In genomic region chr17:75033346-75034235, GRCh38 we compare ENCODE assay signal across 1 cellular context.
TF ChIP-seq lines count a peak whose summit lies in the region.

No MANE protein-coding gene starts in this region.

TF ChIP-seq in H1, 55 proteins besides CTCF, POLR2A, EP300 and RAD21:
- TF ChIP-seq SIRT6 (IDR thresholded peaks at IDR 0.05; ENCODE audit: low read length) = no peak
- no peak for TF ChIP-seq CHD2 (IDR thresholded peaks at IDR 0.05; ENCODE audit: low read length)
- TF ChIP-seq TBP (IDR thresholded peaks at IDR 0.05; ENCODE audit: low read depth, low read length) = peak; percentile 99
- peak; percentile 56 for TF ChIP-seq CREB1 (IDR thresholded peaks at IDR 0.05)
- no peak for TF ChIP-seq MAFK (IDR thresholded peaks at IDR 0.05; ENCODE audit: low read depth, low read length)
- TF ChIP-seq BCL11A (IDR thresholded peaks at IDR 0.05; ENCODE audit: low read depth in 2 of 2, low read length in 2 of 2) = no peak
- TF ChIP-seq SIX5 (IDR thresholded peaks at IDR 0.05; ENCODE audit: low read depth, low read length) = no peak
- TF ChIP-seq ZNF274 (IDR thresholded peaks at IDR 0.05; ENCODE audit: borderline replicate concordance, extremely low read depth, low read length) = no peak
- TF ChIP-seq TAF7 (optimal IDR thresholded peaks at IDR 0.05; ENCODE audit: borderline replicate concordance, low read depth, low read length) = peak; percentile 34
- peak; percentile 11; the same call in 1 of the 2 replicates for TF ChIP-seq PHF8 (conservative IDR thresholded peaks at IDR 0.05; ENCODE audit: low read depth, low read length)
- no peak for TF ChIP-seq JUND (IDR thresholded peaks at IDR 0.05; ENCODE audit: low read length)
- TF ChIP-seq, protein P1, sequence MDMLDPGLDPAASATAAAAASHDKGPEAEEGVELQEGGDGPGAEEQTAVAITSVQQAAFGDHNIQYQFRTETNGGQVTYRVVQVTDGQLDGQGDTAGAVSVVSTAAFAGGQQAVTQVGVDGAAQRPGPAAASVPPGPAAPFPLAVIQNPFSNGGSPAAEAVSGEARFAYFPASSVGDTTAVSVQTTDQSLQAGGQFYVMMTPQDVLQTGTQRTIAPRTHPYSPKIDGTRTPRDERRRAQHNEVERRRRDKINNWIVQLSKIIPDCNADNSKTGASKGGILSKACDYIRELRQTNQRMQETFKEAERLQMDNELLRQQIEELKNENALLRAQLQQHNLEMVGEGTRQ (IDR thresholded peaks at IDR 0.05; ENCODE audit: low read length) = no peak; the same call in 1 of the 2 replicates
- no peak for TF ChIP-seq EZH2 (IDR thresholded peaks at IDR 0.05; ENCODE audit: low read depth, low read length, severe bottlenecking)
- no peak for TF ChIP-seq SUZ12 (IDR thresholded peaks at IDR 0.05; ENCODE audit: low read length)
- TF ChIP-seq TEAD4 (IDR thresholded peaks at IDR 0.05; ENCODE audit: low read depth, low read length) = peak; percentile 85
- 0 out of 2 replicates have a peak, but pooled peaks have one; percentile 8 for TF ChIP-seq TAF1 (IDR thresholded peaks at IDR 0.05; ENCODE audit: low read depth, low read length)
- TF ChIP-seq KDM5A (IDR thresholded peaks at IDR 0.05; ENCODE audit: low read length) = no peak
- 0 out of 2 replicates have a peak, but pooled peaks have one; percentile 43 for TF ChIP-seq EGR1 (IDR thresholded peaks at IDR 0.05; ENCODE audit: borderline replicate concordance, low read depth, low read length)
- no peak for TF ChIP-seq HDAC6 (IDR thresholded peaks at IDR 0.05; ENCODE audit: low read depth, low read length)
- TF ChIP-seq RNF2 (IDR thresholded peaks at IDR 0.05; ENCODE audit: borderline replicate concordance, low read depth, low read length, missing control alignments, poor library complexity, severe bottlenecking) = no peak
- TF ChIP-seq SP1 (IDR thresholded peaks at IDR 0.05; ENCODE audit: low read depth, low read length) = peak; percentile 51; the same call in 1 of the 2 replicates
- no peak for TF ChIP-seq SP2 (IDR thresholded peaks at IDR 0.05; ENCODE audit: low read length)
- 0 out of 2 replicates have a peak, but pooled peaks have one; percentile 46 for TF ChIP-seq TCF12 (IDR thresholded peaks at IDR 0.05; ENCODE audit: low read depth, low read length)
- peak; percentile 99 for TF ChIP-seq RBBP5 (IDR thresholded peaks at IDR 0.05; ENCODE audit: borderline replicate concordance, low read depth, low read length)
- no peak for TF ChIP-seq SRF (IDR thresholded peaks at IDR 0.05; ENCODE audit: low read depth, low read length)
- TF ChIP-seq KDM4A (IDR thresholded peaks at IDR 0.05; ENCODE audit: low read depth, low read length, severe bottlenecking) = no peak
- TF ChIP-seq BRCA1 (IDR thresholded peaks at IDR 0.05; ENCODE audit: low read depth, low read length) = no peak
- TF ChIP-seq KDM1A (IDR thresholded peaks at IDR 0.05; ENCODE audit: borderline replicate concordance, low read length) = no peak
- peak; percentile 37; the same call in 1 of the 2 replicates for TF ChIP-seq BACH1 (IDR thresholded peaks at IDR 0.05; ENCODE audit: low read length)
- TF ChIP-seq ATF2 (IDR thresholded peaks at IDR 0.05; ENCODE audit: low read length) = no peak
- TF ChIP-seq JUN (IDR thresholded peaks at IDR 0.05; ENCODE audit: low read depth, low read length) = no peak
- no peak for TF ChIP-seq CHD7 (IDR thresholded peaks at IDR 0.05; ENCODE audit: insufficient replicate concordance, low read length)
- no peak for TF ChIP-seq CBX8 (IDR thresholded peaks at IDR 0.05; ENCODE audit: borderline replicate concordance, low read depth, low read length)
- TF ChIP-seq SAP30 (IDR thresholded peaks at IDR 0.05; ENCODE audit: insufficient read depth, insufficient replicate concordance, low read length) = no peak
- TF ChIP-seq YY1 (IDR thresholded peaks at IDR 0.05; ENCODE audit: low read depth, low read length) = no peak
- 0 out of 2 replicates have a peak, but pooled peaks have one; percentile 23 for TF ChIP-seq POU5F1 (IDR thresholded peaks at IDR 0.05; ENCODE audit: low read depth, low read length)
- no peak for TF ChIP-seq POLR2AphosphoS5 (IDR thresholded peaks at IDR 0.05; ENCODE audit: low read depth, low read length)
- TF ChIP-seq CTBP2 (IDR thresholded peaks at IDR 0.05; ENCODE audit: borderline replicate concordance, insufficient read depth, insufficient read length, low read length) = peak; percentile 29
- no peak for TF ChIP-seq HDAC2 (IDR thresholded peaks at IDR 0.05; ENCODE audit: borderline replicate concordance in 1 of 2, low read depth in 2 of 2, low read length in 2 of 2)
- TF ChIP-seq, protein P2, sequence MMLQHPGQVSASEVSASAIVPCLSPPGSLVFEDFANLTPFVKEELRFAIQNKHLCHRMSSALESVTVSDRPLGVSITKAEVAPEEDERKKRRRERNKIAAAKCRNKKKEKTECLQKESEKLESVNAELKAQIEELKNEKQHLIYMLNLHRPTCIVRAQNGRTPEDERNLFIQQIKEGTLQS (IDR thresholded peaks at IDR 0.05; ENCODE audit: insufficient read depth, low read depth, low read length) = no peak
- peak; percentile 95 for TF ChIP-seq ASH2L (IDR thresholded peaks at IDR 0.05; ENCODE audit: low read length)
- peak; percentile 44; the same call in 1 of the 2 replicates for TF ChIP-seq NRF1 (IDR thresholded peaks at IDR 0.05; ENCODE audit: low read depth, low read length)
- TF ChIP-seq, protein P3, sequence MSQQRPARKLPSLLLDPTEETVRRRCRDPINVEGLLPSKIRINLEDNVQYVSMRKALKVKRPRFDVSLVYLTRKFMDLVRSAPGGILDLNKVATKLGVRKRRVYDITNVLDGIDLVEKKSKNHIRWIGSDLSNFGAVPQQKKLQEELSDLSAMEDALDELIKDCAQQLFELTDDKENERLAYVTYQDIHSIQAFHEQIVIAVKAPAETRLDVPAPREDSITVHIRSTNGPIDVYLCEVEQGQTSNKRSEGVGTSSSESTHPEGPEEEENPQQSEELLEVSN (IDR thresholded peaks at IDR 0.05) = peak; percentile 59
- TF ChIP-seq CEBPB (IDR thresholded peaks at IDR 0.05; ENCODE audit: low read depth, low read length) = no peak; the same call in 1 of the 2 replicates
- TF ChIP-seq RXRA (IDR thresholded peaks at IDR 0.05; ENCODE audit: insufficient read depth, low read depth, low read length) = no peak
- TF ChIP-seq FOSL1 (IDR thresholded peaks at IDR 0.05; ENCODE audit: insufficient read depth, low read depth, low read length) = no peak
- no peak for TF ChIP-seq CHD1 (IDR thresholded peaks at IDR 0.05; ENCODE audit: low read depth, low read length)
- TF ChIP-seq CBX5 (IDR thresholded peaks at IDR 0.05; ENCODE audit: low read depth, low read length) = no peak
- TF ChIP-seq MAX (IDR thresholded peaks at IDR 0.05) = peak; percentile 95
- peak; percentile 81; the same call in 1 of the 2 replicates for TF ChIP-seq SP4 (IDR thresholded peaks at IDR 0.05; ENCODE audit: low read length)
- TF ChIP-seq SIN3A (conservative IDR thresholded peaks at IDR 0.05 in 1 of 2, IDR thresholded peaks at IDR 0.05 in 1 of 2; ENCODE audit: low read depth in 1 of 2, low read length in 2 of 2) = peak in 1 of 2 experiments; percentile 59; a peak in 1 of 4 replicates
- no peak for TF ChIP-seq GABPA (IDR thresholded peaks at IDR 0.05; ENCODE audit: borderline replicate concordance, insufficient read depth, low read length)
- no peak for TF ChIP-seq GTF2F1 (IDR thresholded peaks at IDR 0.05; ENCODE audit: borderline replicate concordance, low read depth, low read length)
- TF ChIP-seq RFX5 (IDR thresholded peaks at IDR 0.05; ENCODE audit: borderline replicate concordance, low read depth, low read length) = no peak
- TF ChIP-seq NANOG (IDR thresholded peaks at IDR 0.05; ENCODE audit: insufficient read depth, low read depth, low read length, poor library complexity, severe bottlenecking) = no peak
